1 cellular context compared by ENCODE assay signal in genomic region chr3:13812039-13812438, GRCh38.
TF ChIP-seq lines count a peak whose summit lies in the region.

No MANE protein-coding gene starts in this region.

TF ChIP-seq in HepG2, 621 proteins besides CTCF, POLR2A, EP300 and RAD21 (continued from another document):
- TF ChIP-seq TFE3 (CRISPR knock-in tag; IDR thresholded peaks at IDR 0.05) (no peak), ZNF687 (CRISPR knock-in tag; IDR thresholded peaks at IDR 0.05) (no peak), ZBTB7A (CRISPR knock-in tag; IDR thresholded peaks at IDR 0.05) (no peak), KMT2B (CRISPR knock-in tag; IDR thresholded peaks at IDR 0.05) (no peak), CBX5 (CRISPR knock-in tag; IDR thresholded peaks at IDR 0.05; ENCODE audit: borderline replicate concordance) (no peak), TAF15 (IDR thresholded peaks at IDR 0.05; ENCODE audit: low read depth, low read length, poor library complexity, severe bottlenecking) (no peak), ZFP36L2 (CRISPR knock-in tag; IDR thresholded peaks at IDR 0.05) (no peak), MAX (IDR thresholded peaks at IDR 0.05) (no peak), ZNF768 (CRISPR knock-in tag; IDR thresholded peaks at IDR 0.05) (no peak), FOSL2 (CRISPR knock-in tag; IDR thresholded peaks at IDR 0.05) (no peak), MIXL1 (CRISPR knock-in tag; IDR thresholded peaks at IDR 0.05) (no peak), ZNF543 (CRISPR knock-in tag; IDR thresholded peaks at IDR 0.05) (no peak)
TF ChIP-seq in HepG2: peak in this region for 0.
